1 cellular context compared by ENCODE assay signal in genomic region chr15:59565299-59565698, GRCh38.
"Had no signal": no experiment of that assay in that cellular context is flagged by ENCODE, and none has a peak within 500 bp of the region (broad histone marks: within the 10 kb centered on the region; RNA-seq: fewer than 3 reads in every experiment).

No MANE protein-coding gene starts in this region.

- H3K4me3 ChIP-seq: GM12878 had no signal

- ATAC-seq: GM12878 had no signal
